Comparison of ENCODE assay signal across 1 cellular context in the genomic region with DNA sequence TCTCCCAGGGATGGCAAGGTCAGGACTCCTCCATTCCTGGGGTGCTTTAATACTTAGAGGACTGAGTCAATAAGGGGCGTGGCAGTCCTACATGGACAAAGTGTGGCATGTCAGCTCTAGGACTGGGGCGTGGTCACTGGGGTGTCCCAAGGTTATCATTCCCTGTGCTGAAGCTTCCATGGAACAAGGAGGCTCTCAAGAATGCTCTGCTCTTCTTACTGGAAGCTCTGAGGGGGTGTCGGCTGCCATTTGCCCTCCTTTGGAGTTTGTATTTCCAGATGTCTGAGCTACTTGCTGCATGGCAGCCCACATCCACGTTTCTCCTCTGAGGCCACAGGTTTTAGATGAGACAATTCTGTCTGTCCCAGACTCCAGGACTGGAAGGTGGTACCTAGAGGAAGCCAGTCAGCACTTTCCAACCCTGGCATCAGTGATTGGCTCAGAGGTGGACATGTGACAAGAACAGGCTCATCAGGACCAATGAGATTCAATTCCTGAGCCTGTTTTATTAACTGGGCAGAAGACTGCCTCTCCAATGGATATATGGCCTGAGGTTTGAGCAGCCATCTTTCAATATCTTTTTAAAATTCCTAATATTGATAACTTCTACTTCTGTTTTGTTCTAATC.
A peak's percentile ranks its signal among the peaks of the same experiment; 100 is the strongest.
TF ChIP-seq lines count a peak whose summit lies in the region.

No MANE protein-coding gene starts in this region.

TF ChIP-seq in IMR-90, 13 proteins besides CTCF, POLR2A, EP300 and RAD21:
- peak; percentile 39; the same call in 1 of the 2 replicates for TF ChIP-seq USF2 (IDR thresholded peaks at IDR 0.05; ENCODE audit: low read depth, low read length)
- no peak for TF ChIP-seq MAZ (IDR thresholded peaks at IDR 0.05; ENCODE audit: borderline replicate concordance, low read depth, low read length)
TF ChIP-seq in IMR-90: peak in this region for 1.
